Comparison of ENCODE assay signal across 18 cellular contexts in the genomic region with DNA sequence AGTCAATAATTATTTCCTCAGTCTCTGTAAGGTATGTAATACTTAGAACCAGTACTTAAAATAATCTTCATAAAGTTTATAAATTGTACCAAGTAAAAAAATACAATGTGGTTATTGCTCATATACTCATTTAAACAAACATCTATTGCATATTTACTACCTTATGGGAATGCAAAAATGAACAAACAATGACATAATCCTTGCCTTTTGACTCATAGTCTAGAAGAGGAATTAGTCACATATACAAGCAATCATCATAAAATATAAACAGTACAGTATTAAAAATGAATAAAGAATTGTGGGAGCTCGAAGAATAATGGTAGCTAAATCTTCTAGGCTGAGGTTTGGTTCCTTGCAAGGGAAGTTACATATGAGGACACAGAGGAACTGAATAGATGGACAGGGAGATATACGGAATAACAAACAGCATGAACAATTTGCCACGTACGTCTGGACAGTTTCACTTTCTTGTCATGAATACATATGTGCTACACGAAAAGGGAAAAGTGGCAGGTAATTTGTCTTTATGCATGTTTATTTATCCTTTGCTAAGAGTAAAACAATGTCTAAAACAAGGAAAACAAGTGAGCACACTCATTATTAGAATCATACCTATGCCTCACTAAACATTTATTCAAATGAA. TPM values are rescaled to one million over a fixed set of nuclear protein-coding genes. Genes with fewer than 3 reads are reported as not detected.
A peak's percentile ranks its signal among the peaks of the same experiment; 100 is the strongest.
DNase-seq lines count a peak whose midpoint lies in the region; ATAC-seq and TF ChIP-seq lines count a peak whose summit lies in the region.
"Had no signal": no experiment of that assay in that cellular context is flagged by ENCODE, and none has a peak within 500 bp of the region (broad histone marks: within the 10 kb centered on the region; RNA-seq: fewer than 3 reads in every experiment).

No MANE protein-coding gene starts in this region.

- no peaks in the 10 kb centered on the region for H3F3A ChIP-seq in PC-9 (ENCODE audit: insufficient read depth, low read depth)

- CTCF ChIA-PET in PC-9 (lab: Charles Lee): no interaction called here

- peaks cover 15% of the 10 kb centered on the region; the same call in 1 of the 2 replicates for H3K9me2 ChIP-seq in PC-9 (ENCODE audit: insufficient read depth)

- no peak overlapping the region for H2AFZ ChIP-seq in PC-9

- H3K4me2 ChIP-seq in PC-9: 0 out of 2 replicates have a peak overlapping the region, but pooled peaks have one; percentile 1
- H3K4me2 ChIP-seq: BLaER1 had no signal

- H4K20me1 ChIP-seq in PC-9 (ENCODE audit: insufficient read depth): no peaks in the 10 kb centered on the region
- H4K20me1 ChIP-seq: BLaER1 had no signal

- BruUV-seq in PC-9 (replicated peaks; lab: Mats Ljungman, UMichigan): no TSS peak

- H3K27me3 ChIP-seq in PC-9 (ENCODE audit: insufficient read depth, low read depth): no peaks in the 10 kb centered on the region
- H3K27me3 ChIP-seq: BLaER1 had no signal

- H3K4me3 ChIP-seq in PC-9: no peak overlapping the region
- H3K4me3 ChIP-seq: BLaER1, coronary artery had no signal

- no peaks in the 10 kb centered on the region for H3K79me2 ChIP-seq in PC-9 (ENCODE audit: low read depth)

- POLR2A ChIA-PET in PC-9 (lab: Charles Lee; ENCODE audit: unreplicated experiment): interaction anchor here (0.5 kb wide), 1 partner anchor 715 kb away, joined by 13 read pairs; no protein-coding TSS in a partner anchor

- H3K9me3 ChIP-seq in PC-9 (ENCODE audit: insufficient read depth, low read depth): peaks cover 7% of the 10 kb centered on the region

- no peaks in the 10 kb centered on the region for H3K36me3 ChIP-seq in PC-9 (ENCODE audit: low read depth)

- intact Hi-C loops in PC-9 (cut with micrococcal nuclease; ENCODE audit: unreplicated experiment): no loop called here

- H3K27ac ChIP-seq in PC-9: no peak overlapping the region
- H3K27ac ChIP-seq: BLaER1, coronary artery had no signal

- no peak for TF ChIP-seq CTCF in PC-9 (conservative IDR thresholded peaks at IDR 0.05)

- no peaks in the 10 kb centered on the region for H3K4me1 ChIP-seq in PC-9 (replicated peaks; ENCODE audit: insufficient read depth)
- H3K4me1 ChIP-seq: BLaER1 had no signal

- ATAC-seq in GM21723 (IDR thresholded peaks at IDR 0.05; ENCODE audit: unreplicated experiment) (peak; percentile 49), HG02623 (IDR thresholded peaks at IDR 0.05; ENCODE audit: unreplicated experiment) (no peak), GM21619 (IDR thresholded peaks at IDR 0.05; ENCODE audit: unreplicated experiment) (no peak)
- ATAC-seq: left cardiac atrium; naive thymus-derived CD8-positive, alpha-beta T cell had no signal

- peak; percentile 45 for DNase-seq in EH (ENCODE audit: low read depth)
- DNase-seq in PC-9: no peak
- peak; percentile 2 for DNase-seq in fibroblast of gingiva (ENCODE audit: low read depth)
- no peak for DNase-seq in NCI-H1092 (lab: John Stamatoyannopoulos, UW)
- no peak for DNase-seq in ecto neural progenitor cell (ENCODE audit: low spot score)
- DNase-seq: activated naive CD8-positive, alpha-beta T cell treated with anti-CD3 and anti-CD28 coated beads, Interleukin-2, amount 10 ng/mL, durations not matched to agents 7 days and 5 days; glutamatergic neuron; left cardiac atrium; naive thymus-derived CD8-positive, alpha-beta T cell; NCI-H1048; NCI-H446 treated with DMSO at 0.1 percent for 48 hours; RPMI8226; T-helper 9 cell had no signal

RNA-seq across cellular contexts. Expression of gene IMPG2, which starts 17.2 kb away (rescaled TPM):
- total RNA-seq in PC-9 (2021): 0.05 and 0.11 TPM in 2 replicates

Comparison
In these comparisons a context has a peak if more than half of its experiments do, and no peak if none do; other contexts are left out.
1. DNase-seq: peak in EH (single experiment) and fibroblast of gingiva (single experiment); none in PC-9 (0 of 2), NCI-H1092 (single experiment) and ecto neural progenitor cell (single experiment).